13 cellular contexts compared by ENCODE assay signal in genomic region chr10:91607661-91608442, GRCh38. TPM values are rescaled to one million over a fixed set of nuclear protein-coding genes. Genes with fewer than 3 reads are reported as not detected.
DNase-seq lines count a peak whose midpoint lies in the region; ATAC-seq, FAIRE-seq and TF ChIP-seq lines count a peak whose summit lies in the region.
"Had no signal": no experiment of that assay in that cellular context is flagged by ENCODE, and none has a peak within 500 bp of the region (broad histone marks: within the 10 kb centered on the region; RNA-seq: fewer than 3 reads in every experiment).

No MANE protein-coding gene starts in this region.

- H3K36me3 ChIP-seq in Peyer's patch (no peaks in the 10 kb centered on the region), lung (ENCODE audit: control insufficient read depth in 2 of 2, insufficient read depth in 2 of 2, low read length in 2 of 2) (no peaks in the 10 kb centered on the region), thoracic aorta (no peaks in the 10 kb centered on the region)

- ATAC-seq in lung (ENCODE audit: insufficient read depth, low FRiP score) (no peak), thoracic aorta (ENCODE audit: insufficient number of reproducible peaks, low FRiP score, low read depth) (no peak)
- ATAC-seq: foreskin keratinocyte had no signal

- H3K9me3 ChIP-seq in Peyer's patch, result no peaks in the 10 kb centered on the region
- no peaks in the 10 kb centered on the region for H3K9me3 ChIP-seq in lung (ENCODE audit: control insufficient read depth in 2 of 2, insufficient read depth in 1 of 2, low read length in 1 of 2)
- no peaks in the 10 kb centered on the region for H3K9me3 ChIP-seq in thoracic aorta

- H3K4me1 ChIP-seq in Peyer's patch, result no peaks in the 10 kb centered on the region
- peaks cover 2 to 30% of the 10 kb centered on the region in 2 donors for H3K4me1 ChIP-seq in lung (ENCODE audit: control insufficient read depth in 2 of 2, insufficient read depth in 2 of 2, low read length in 2 of 2)
- H3K4me1 ChIP-seq in thoracic aorta (ENCODE audit: control insufficient read depth in 1 of 2, low read depth in 2 of 2), result peaks cover 24 to 77% of the 10 kb centered on the region in 2 donors

- no peak for TF ChIP-seq CTCF in Peyer's patch (IDR thresholded peaks at IDR 0.05)
- TF ChIP-seq CTCF in coronary artery (IDR thresholded peaks at IDR 0.05), result no peak
- TF ChIP-seq CTCF in lung (IDR thresholded peaks at IDR 0.05; ENCODE audit: control extremely low read depth, extremely low read depth), result no peak
- no peak for TF ChIP-seq CTCF in thoracic aorta (IDR thresholded peaks at IDR 0.05)

- TF ChIP-seq POLR2A in Peyer's patch (IDR thresholded peaks at IDR 0.05), result no peak

- H3K27me3 ChIP-seq in Peyer's patch (no peaks in the 10 kb centered on the region), lung (ENCODE audit: control insufficient read depth, insufficient read depth) (no peaks in the 10 kb centered on the region), thoracic aorta (replicated peaks; ENCODE audit: insufficient read depth) (no peaks in the 10 kb centered on the region)
- H3K27me3 ChIP-seq: foreskin keratinocyte had no signal

- H3K4me3 ChIP-seq in Peyer's patch (no peak overlapping the region), coronary artery (no peak overlapping the region), lung (no peak overlapping the region), thoracic aorta (peak overlapping the region; percentile 55)

- FAIRE-seq in GM19239 (lab: Jason Lieb, UNC), result no peak
- FAIRE-seq: GM18507 had no signal

- 50 to 62% methylated on average over 5 of the region's 5 CpGs for WGBS in lung, 2 donors

- DNase-seq in Peyer's patch, result no peak
- no peak for DNase-seq in coronary artery (ENCODE audit: low spot score)
- no peak for DNase-seq in lung (ENCODE audit: low spot score)
- DNase-seq in thoracic aorta (ENCODE audit: low spot score), result no peak
- DNase-seq in putamen (ENCODE audit: low spot score), result no peak
- DNase-seq in activated naive CD4-positive, alpha-beta T cell treated with Interleukin-2 at 50 U/mL for 16 hours, result no peak
- no peak for DNase-seq in GM19239 (ENCODE audit: insufficient read length, low spot score)
- DNase-seq in SHP77 (lab: John Stamatoyannopoulos, UW), result no peak
- DNase-seq: DMS79; stimulated activated CD4-positive, alpha-beta T cell treated with anti-CD3 and anti-CD28 coated beads, Interleukin-4, amount 100 ng/mL, for 1 hour; trophoblast cell had no signal

- H3K27ac ChIP-seq in Peyer's patch (peak overlapping the region; percentile 27 to 60 (median 54)), coronary artery (peak overlapping the region; percentile 79 to 92), lung (ENCODE audit: low read depth in 1 of 2, low read length in 1 of 2) (peak overlapping the region; percentile 64 to 87), thoracic aorta (peak overlapping the region; percentile 87 to 89)

RNA-seq across cellular contexts. Expression of gene PPP1R3C, which starts 25.0 kb away (rescaled TPM):
- total RNA-seq in Peyer's patch (1 to 10 TPM; 1.1 to 4.1 (median 1.6) TPM), lung (10 to 100 TPM; 17.9 to 88.4 TPM), thoracic aorta (100 to 1,000 TPM in 1 of 2 donors, 10 to 100 TPM in 1; 89.1 to 241 TPM)
- 1 to 10 TPM; 2.2 to 5.6 TPM for polyA plus RNA-seq in lung
